23 cellular contexts compared by ENCODE assay signal in genomic region chr1:162502928-162503327, GRCh38. TPM values are rescaled to one million over a fixed set of nuclear protein-coding genes. Genes with fewer than 3 reads are reported as not detected.
DNase-seq lines count a peak whose midpoint lies in the region; ATAC-seq and TF ChIP-seq lines count a peak whose summit lies in the region.
"Had no signal": no experiment of that assay in that cellular context is flagged by ENCODE, and none has a peak within 500 bp of the region (broad histone marks: within the 10 kb centered on the region; RNA-seq: fewer than 3 reads in every experiment).

No MANE protein-coding gene starts in this region.

- DNase-seq in EH (ENCODE audit: low read depth) (peak; percentile 82), M059J (ENCODE audit: low read depth) (peak; percentile 21), choroid plexus epithelial cell (ENCODE audit: low read depth) (peak; percentile 31), non-pigmented ciliary epithelial cell (ENCODE audit: low read depth) (peak; percentile 22), NCI-H2171 treated with DMSO at 0.1 percent for 48 hours (lab: John Stamatoyannopoulos, UW) (no peak), cortex of kidney (lab: John Stamatoyannopoulos, UW) (no peak), GM10266 (ENCODE audit: extremely low spot score) (no peak)
- DNase-seq: activated T-cell treated with anti-CD3 and anti-CD28 coated beads, Interleukin-2, amount 50 U/mL, for 72 hours; Caco-2; DND-41; endodermal cell; foreskin melanocyte; hippocampal formation; NCI-H1092 treated with DMSO at 0.1 percent for 48 hours; NCI-H2029 treated with DMSO at 0.1 percent for 48 hours; NCI-H446; NK-92 treated with Interleukin-12 subunit alpha and Interleukin-12 subunit beta, amount 100 ng/mL, for 24 hours; psoas muscle; stimulated activated CD4-positive, alpha-beta T cell treated with anti-CD3 and anti-CD28 coated beads, Interleukin-2, amount 100 ng/mL, for 48 hours; stimulated activated naive CD8-positive, alpha-beta T cell treated with anti-CD3 and anti-CD28 coated beads, Interleukin-15, Interleukin-2, amounts not matched to agents 100 U/mL and 50 U/mL, for 24 hours; tibial artery had no signal

- ATAC-seq in GM19328 (IDR thresholded peaks at IDR 0.05; ENCODE audit: unreplicated experiment), result no peak
- ATAC-seq: activated T-cell treated with anti-CD3 and anti-CD28 coated beads, Interleukin-2, amount 50 U/mL, for 72 hours; psoas muscle; stimulated activated naive CD8-positive, alpha-beta T cell treated with anti-CD3 and anti-CD28 coated beads, Interleukin-15, Interleukin-2, amounts not matched to agents 100 U/mL and 50 U/mL, for 24 hours had no signal

- no peak overlapping the region for H3K4me3 ChIP-seq in choroid plexus epithelial cell (ENCODE audit: low read depth, low read length)
- H3K4me3 ChIP-seq: psoas muscle, smooth muscle cell, tibial artery had no signal

- TF ChIP-seq CTCF in choroid plexus epithelial cell (conservative IDR thresholded peaks at IDR 0.05; ENCODE audit: low read depth, low read length) (no peak), GM10266 (IDR thresholded peaks at IDR 0.05; ENCODE audit: control insufficient read depth, insufficient read depth, low read depth, missing control alignments) (no peak)

RNA-seq across cellular contexts. Expression of gene UHMK1, which starts 5.3 kb away (rescaled TPM):
- 75.2 and 113 TPM in 2 replicates for total RNA-seq in M059J (2014; rRNA removed; shearing (Covaris generic))

RNA-seq across cellular contexts. Expression of gene UAP1, which starts 58.6 kb away (rescaled TPM):
- 112 and 137 TPM in 2 replicates for total RNA-seq in M059J (2014; rRNA removed; shearing (Covaris generic))

Comparison
In these comparisons a context has a peak if more than half of its experiments do, and no peak if none do; other contexts are left out.
1. DNase-seq: peak in EH (single experiment), M059J (single experiment), choroid plexus epithelial cell (single experiment) and non-pigmented ciliary epithelial cell (single experiment); none in NCI-H2171 treated with DMSO at 0.1 percent for 48 hours (single experiment), cortex of kidney (single experiment) and GM10266 (single experiment).